Comparison of ENCODE assay signal across 8 cellular contexts in genomic region chr11:33773399-33774355, GRCh38. TPM values are rescaled to one million over a fixed set of nuclear protein-coding genes. Genes with fewer than 3 reads are reported as not detected.
DNase-seq lines count a peak whose midpoint lies in the region; ATAC-seq, FAIRE-seq and TF ChIP-seq lines count a peak whose summit lies in the region.

No MANE protein-coding gene starts in this region.

- intact Hi-C loops in sciatic nerve (cut with DNase I), result no loop called here

- H2AFZ ChIP-seq in ACC112 (ENCODE audit: low read length, unreplicated experiment), result peak overlapping the region; percentile 96

- H3K79me2 ChIP-seq in ACC112 (ENCODE audit: control insufficient read depth, insufficient read depth, low read length, unreplicated experiment), result peaks cover 28% of the 10 kb centered on the region

- H3K4me3 ChIP-seq in ACC112 (ENCODE audit: low read depth, low read length), result peak overlapping the region; percentile 99

- H3K27ac ChIP-seq in ACC112 (ENCODE audit: low read depth, low read length), result no peak overlapping the region
- peak overlapping the region; percentile 62 for H3K27ac ChIP-seq in angular gyrus (ENCODE audit: low read depth, low read length)

- no peaks in the 10 kb centered on the region for H3K36me3 ChIP-seq in ACC112 (ENCODE audit: insufficient read depth, low read length)

- TF ChIP-seq CTCF in D721Med (IDR thresholded peaks at IDR 0.05; ENCODE audit: insufficient read depth, missing control alignments), result no peak

- DNase-seq in RPMI8226 (peak; percentile 20), hypothalamus (lab: John Stamatoyannopoulos, UW) (peak in 28 of 51 donors; percentile 11 to 70 (median 43)), sciatic nerve (ENCODE audit: low spot score) (no peak), D721Med (ENCODE audit: insufficient read length, low spot score) (no peak)

- peaks cover 22% of the 10 kb centered on the region for H3K4me1 ChIP-seq in ACC112 (ENCODE audit: control insufficient read depth, insufficient read depth, low read length, unreplicated experiment)

- no peaks in the 10 kb centered on the region for H3K27me3 ChIP-seq in ACC112 (ENCODE audit: insufficient read depth, low read length)

- no peak for FAIRE-seq in D721Med (lab: Jason Lieb, UNC)

- ATAC-seq in GM18517 (IDR thresholded peaks at IDR 0.05; ENCODE audit: unreplicated experiment) (peak; percentile 30), HG03066 (IDR thresholded peaks at IDR 0.05; ENCODE audit: low read depth, unreplicated experiment) (peak; percentile 27), sciatic nerve (peak; percentile 53)

RNA-seq across cellular contexts. Expression of gene FBXO3, which starts 0.6 kb away (rescaled TPM):
- total RNA-seq in sciatic nerve, result 39.2 TPM

RNA-seq across cellular contexts. Expression of gene CD59, which starts 37.5 kb away (rescaled TPM):
- total RNA-seq in sciatic nerve, result 679 TPM

Comparison
In these comparisons a context has a peak if more than half of its experiments do, and no peak if none do; other contexts are left out.
1. DNase-seq: peak in RPMI8226 (single experiment) and hypothalamus (28 of 51); none in sciatic nerve (single experiment) and D721Med (single experiment).
2. Peak in every context shown above with its lines, with median percentiles within 50 percentile points of each other: ATAC-seq.